ENCODE assay signal across 8 cellular contexts in genomic region chrX:50204364-50204899, GRCh38. TPM values are rescaled to one million over a fixed set of nuclear protein-coding genes. Genes with fewer than 3 reads are reported as not detected.
DNase-seq lines count a peak whose midpoint lies in the region; ATAC-seq and TF ChIP-seq lines count a peak whose summit lies in the region.

Gene CCNB3 (plus strand): TSS chrX:50204765. CDS start chrX:50285164, 80,399 bp downstream.

- DNase-seq in BJ (ENCODE audit: low read depth) (peak; percentile 8), NCI-H446 (lab: John Stamatoyannopoulos, UW) (peak; percentile 37 to 73), coronary artery (ENCODE audit: low spot score) (no peak), lower lobe of right lung (peak; percentile 80)
- peak; percentile 75 for DNase-seq in activated CD4-positive, alpha-beta T cell treated with anti-CD3 and anti-CD28 coated beads for 48 hours
- peak; percentile 43 to 64 (median 49) for DNase-seq in stimulated activated CD4-positive, alpha-beta T cell treated with anti-CD3 and anti-CD28 coated beads, TNF-alpha, amount 100 ng/mL, for 24 hours (ENCODE audit: low read depth in 3 of 3)

- H3K4me3 ChIP-seq in BJ (ENCODE audit: low read depth, low read length) (peak within 1 kb of the TSS; percentile 30), coronary artery (peak within 1 kb of the TSS; percentile 60), lower lobe of right lung (peak within 1 kb of the TSS; percentile 44)

- no peaks in the 10 kb centered on the region for H3K4me1 ChIP-seq in lower lobe of right lung

- TF ChIP-seq CTCF in BJ (IDR thresholded peaks at IDR 0.05; ENCODE audit: insufficient read depth, low read depth, low read length) (peak; percentile 67), coronary artery (IDR thresholded peaks at IDR 0.05) (peak; percentile 43), lower lobe of right lung (IDR thresholded peaks at IDR 0.05) (peak; percentile 58)

- POLR2A ChIA-PET in BJ (lab: Charles Lee) = no interaction called here

- CTCF ChIA-PET in BJ (lab: Yijun Ruan, JAX) = interaction anchor here (0.7 to 2.4 kb wide), 5 partner anchors 15 to 321 kb away, joined by 3 to 20 read pairs (median 7); no protein-coding TSS in a partner anchor

- H3K9me3 ChIP-seq in lower lobe of right lung = no peaks in the 10 kb centered on the region

- no peaks in the 10 kb centered on the region for H3K27me3 ChIP-seq in BJ (ENCODE audit: control insufficient read depth, insufficient read depth, low read length)
- no peaks in the 10 kb centered on the region for H3K27me3 ChIP-seq in lower lobe of right lung (ENCODE audit: low read depth)

- no peaks in the 10 kb centered on the region for H3K36me3 ChIP-seq in BJ (ENCODE audit: control insufficient read depth, insufficient read depth, low read length)
- H3K36me3 ChIP-seq in lower lobe of right lung = no peaks in the 10 kb centered on the region

- intact Hi-C loops in lower lobe of right lung (cut with DNase I) = no loop called here

- H3K27ac ChIP-seq in coronary artery (no peak within 1 kb of the TSS), lower lobe of right lung (no peak within 1 kb of the TSS)

- peak; percentile 99 for ATAC-seq in GM19035 (IDR thresholded peaks at IDR 0.05; ENCODE audit: unreplicated experiment)
- peak; percentile 98 for ATAC-seq in HG03342 (IDR thresholded peaks at IDR 0.05; ENCODE audit: unreplicated experiment)
- ATAC-seq in lower lobe of right lung = peak; percentile 93 to 94

RNA-seq across cellular contexts. Expression of gene CCNB3, which starts in this region (rescaled TPM):
- 0.11 and 0.59 TPM in 2 replicates for polyA plus RNA-seq in BJ (2011; rRNA removed)
- not detected in 2 replicates for polyA minus RNA-seq in BJ (2011; rRNA and poly(A)+ RNA removed)
- total RNA-seq in lower lobe of right lung = 0.71 TPM

Comparison
In these comparisons a context has a peak if more than half of its experiments do, and no peak if none do; other contexts are left out.
1. Peak in DNase-seq and H3K4me3 ChIP-seq in BJ; RNA of the gene not detected or under 1 TPM.
2. Peak in DNase-seq, ATAC-seq and H3K4me3 ChIP-seq in lower lobe of right lung; RNA of the gene not detected or under 1 TPM.